8 cellular contexts compared by ENCODE assay signal in the genomic region with DNA sequence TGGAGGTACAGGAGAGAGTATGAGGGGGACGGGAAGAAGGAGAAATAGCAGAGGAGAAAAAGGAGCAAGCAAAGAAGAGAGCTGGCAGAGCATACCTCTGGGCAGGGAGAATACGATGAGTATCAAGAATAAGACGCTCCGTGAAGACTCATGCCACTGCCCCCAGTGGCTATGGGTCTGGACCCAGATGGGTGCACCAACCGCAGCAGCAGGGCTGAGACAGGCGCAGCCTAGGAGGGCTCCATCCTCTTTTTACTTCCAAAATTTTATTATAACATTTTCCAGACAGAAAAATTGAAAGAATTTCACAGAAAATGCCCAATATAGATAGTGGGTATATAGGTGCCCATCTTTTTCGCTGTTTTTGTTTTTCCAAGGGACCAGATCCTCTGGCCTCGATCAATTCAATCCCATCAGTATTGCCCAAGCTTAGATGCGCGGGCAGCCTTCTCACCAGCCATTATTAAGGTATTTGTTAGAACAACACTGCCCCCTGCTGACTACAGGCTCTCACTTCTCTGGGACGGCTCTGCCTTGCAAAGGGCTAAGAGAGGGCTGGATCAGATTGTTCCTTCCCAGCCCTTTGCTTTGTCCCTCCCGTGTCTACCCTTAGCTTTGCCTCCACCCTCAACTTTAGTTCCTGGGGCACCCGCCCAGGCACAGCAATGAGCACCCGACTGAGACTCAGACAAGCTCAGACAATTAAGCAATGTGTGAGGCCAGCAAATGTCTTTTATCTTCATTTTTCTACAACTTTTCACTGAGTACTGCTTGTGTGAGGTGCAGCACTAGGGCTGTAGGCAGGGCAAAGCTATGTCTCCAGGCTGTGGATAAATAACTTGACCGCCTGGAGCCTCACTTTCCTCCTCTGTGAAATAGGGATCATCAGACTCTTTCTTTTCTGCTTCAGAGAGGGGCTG. TPM values are rescaled to one million over a fixed set of nuclear protein-coding genes. Genes with fewer than 3 reads are reported as not detected.
DNase-seq lines count a peak whose midpoint lies in the region; ATAC-seq and TF ChIP-seq lines count a peak whose summit lies in the region.

No MANE protein-coding gene starts in this region.

- H3K4me1 Mint-ChIP-seq in WTC11: peaks cover 32% of the 10 kb centered on the region

- TF ChIP-seq CTCF in AG04449 (IDR thresholded peaks at IDR 0.05; ENCODE audit: insufficient read depth, low read length, missing control alignments): peak; percentile 80
- TF ChIP-seq CTCF in WTC11 (IDR thresholded peaks at IDR 0.05): peak; percentile 65

- no peak overlapping the region for H3K4me3 Mint-ChIP-seq in WTC11

- DNase-seq in AG04449 (ENCODE audit: low read depth, low spot score) (peak; percentile 38), NCI-H2171 (lab: John Stamatoyannopoulos, UW) (peak; percentile 68), WTC11 (ENCODE audit: low spot score) (peak; percentile 93), caudate nucleus (lab: John Stamatoyannopoulos, UW) (peak in 55 of 61 donors; percentile 8 to 91 (median 55)), kidney tubule cell (ENCODE audit: low spot score) (peak; percentile 87)
- DNase-seq in stimulated activated CD4-positive, alpha-beta T cell treated with anti-CD3 and anti-CD28 coated beads, Interleukin-2, amount 100 ng/mL, for 48 hours: peak; percentile 81 to 86

- peaks cover 15% of the 10 kb centered on the region for H3K27me3 Mint-ChIP-seq in WTC11 (ENCODE audit: low read depth)

- H3K36me3 Mint-ChIP-seq in WTC11: no peaks in the 10 kb centered on the region

- H3K27ac ChIP-seq in caudate nucleus (ENCODE audit: low read depth, low read length): no peak overlapping the region

- ATAC-seq in GM18868 (IDR thresholded peaks at IDR 0.05; ENCODE audit: unreplicated experiment) (peak; percentile 93), HG03095 (IDR thresholded peaks at IDR 0.05; ENCODE audit: unreplicated experiment) (peak; percentile 90), WTC11 (peak; percentile 94)

- CTCF ChIA-PET in AG04449 (lab: Yijun Ruan, JAX) (interaction anchor here (0.6 to 18.0 kb wide), 67 partner anchors 9 to 1546 kb away, joined by 3 to 318 read pairs (median 5); a partner anchor contains a TSS), WTC11 (lab: Charles Lee) (interaction anchor here (0.6 to 5.8 kb wide), 55 partner anchors 9 to 1090 kb away, joined by 3 to 45 read pairs (median 4); a partner anchor contains a TSS)

- POLR2A ChIA-PET in AG04449 (lab: Yijun Ruan, JAX): no interaction called here
- POLR2A ChIA-PET in WTC11 (lab: Charles Lee): interaction anchor here (0.5 kb wide), 1 partner anchor 126 kb away, joined by 3 read pairs; no protein-coding TSS in a partner anchor

- no peak overlapping the region for H3K4me3 ChIP-seq in AG04449 (ENCODE audit: low read depth, low read length)

- H3K9me3 Mint-ChIP-seq in WTC11: no peaks in the 10 kb centered on the region

- H3K27ac Mint-ChIP-seq in WTC11: no peak overlapping the region

TF ChIP-seq in WTC11, 78 proteins besides CTCF, POLR2A, EP300 and RAD21 (continues in another document):
- TF ChIP-seq, protein P1, sequence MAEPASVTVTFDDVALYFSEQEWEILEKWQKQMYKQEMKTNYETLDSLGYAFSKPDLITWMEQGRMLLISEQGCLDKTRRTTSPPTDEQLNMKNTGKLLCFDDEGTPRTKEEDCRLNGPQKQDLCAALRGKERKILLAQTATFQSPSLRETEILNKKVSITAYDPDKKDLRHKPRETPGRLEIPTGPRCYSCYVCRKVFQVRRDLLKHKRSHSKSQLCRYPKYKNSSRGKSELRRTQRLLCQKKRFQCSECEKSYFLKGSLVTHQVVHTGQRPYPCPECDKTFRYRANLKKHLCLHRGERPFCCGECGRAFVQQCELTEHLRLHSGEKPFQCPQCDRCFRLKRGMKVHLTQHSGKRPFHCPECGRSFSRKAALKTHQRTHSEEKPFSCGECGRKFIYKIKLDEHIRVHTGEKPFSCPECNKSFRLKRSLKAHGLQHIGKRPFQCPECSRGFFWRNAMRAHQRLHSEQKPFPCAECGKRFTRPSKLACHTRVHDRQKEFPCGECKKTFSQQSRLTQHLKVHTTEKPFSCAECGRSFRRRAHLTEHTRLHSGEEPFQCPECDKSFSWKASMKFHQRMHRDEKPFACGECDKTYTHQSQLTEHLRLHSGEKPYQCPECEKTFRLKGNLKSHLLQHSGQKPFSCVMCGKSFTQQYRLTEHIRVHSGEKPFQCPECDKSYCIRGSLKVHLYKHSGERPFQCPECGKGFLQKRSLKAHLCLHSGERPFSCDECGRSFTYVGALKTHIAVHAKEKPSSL (CRISPR knock-in tag; conservative IDR thresholded peaks at IDR 0.05): no peak
- TF ChIP-seq, protein P2, sequence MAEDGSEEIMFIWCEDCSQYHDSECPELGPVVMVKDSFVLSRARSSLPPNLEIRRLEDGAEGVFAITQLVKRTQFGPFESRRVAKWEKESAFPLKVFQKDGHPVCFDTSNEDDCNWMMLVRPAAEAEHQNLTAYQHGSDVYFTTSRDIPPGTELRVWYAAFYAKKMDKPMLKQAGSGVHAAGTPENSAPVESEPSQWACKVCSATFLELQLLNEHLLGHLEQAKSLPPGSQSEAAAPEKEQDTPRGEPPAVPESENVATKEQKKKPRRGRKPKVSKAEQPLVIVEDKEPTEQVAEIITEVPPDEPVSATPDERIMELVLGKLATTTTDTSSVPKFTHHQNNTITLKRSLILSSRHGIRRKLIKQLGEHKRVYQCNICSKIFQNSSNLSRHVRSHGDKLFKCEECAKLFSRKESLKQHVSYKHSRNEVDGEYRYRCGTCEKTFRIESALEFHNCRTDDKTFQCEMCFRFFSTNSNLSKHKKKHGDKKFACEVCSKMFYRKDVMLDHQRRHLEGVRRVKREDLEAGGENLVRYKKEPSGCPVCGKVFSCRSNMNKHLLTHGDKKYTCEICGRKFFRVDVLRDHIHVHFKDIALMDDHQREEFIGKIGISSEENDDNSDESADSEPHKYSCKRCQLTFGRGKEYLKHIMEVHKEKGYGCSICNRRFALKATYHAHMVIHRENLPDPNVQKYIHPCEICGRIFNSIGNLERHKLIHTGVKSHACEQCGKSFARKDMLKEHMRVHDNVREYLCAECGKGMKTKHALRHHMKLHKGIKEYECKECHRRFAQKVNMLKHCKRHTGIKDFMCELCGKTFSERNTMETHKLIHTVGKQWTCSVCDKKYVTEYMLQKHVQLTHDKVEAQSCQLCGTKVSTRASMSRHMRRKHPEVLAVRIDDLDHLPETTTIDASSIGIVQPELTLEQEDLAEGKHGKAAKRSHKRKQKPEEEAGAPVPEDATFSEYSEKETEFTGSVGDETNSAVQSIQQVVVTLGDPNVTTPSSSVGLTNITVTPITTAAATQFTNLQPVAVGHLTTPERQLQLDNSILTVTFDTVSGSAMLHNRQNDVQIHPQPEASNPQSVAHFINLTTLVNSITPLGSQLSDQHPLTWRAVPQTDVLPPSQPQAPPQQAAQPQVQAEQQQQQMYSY (CRISPR knock-in tag; IDR thresholded peaks at IDR 0.05): no peak
- TF ChIP-seq HMGA2 (CRISPR knock-in tag; IDR thresholded peaks at IDR 0.05): no peak
- TF ChIP-seq NFE2L1 (CRISPR knock-in tag; IDR thresholded peaks at IDR 0.05): no peak
- TF ChIP-seq TCF7 (CRISPR knock-in tag; IDR thresholded peaks at IDR 0.05; ENCODE audit: low read depth): no peak
- no peak for TF ChIP-seq ZNF219 (CRISPR knock-in tag; IDR thresholded peaks at IDR 0.05; ENCODE audit: borderline replicate concordance)
- TF ChIP-seq, protein P3, sequence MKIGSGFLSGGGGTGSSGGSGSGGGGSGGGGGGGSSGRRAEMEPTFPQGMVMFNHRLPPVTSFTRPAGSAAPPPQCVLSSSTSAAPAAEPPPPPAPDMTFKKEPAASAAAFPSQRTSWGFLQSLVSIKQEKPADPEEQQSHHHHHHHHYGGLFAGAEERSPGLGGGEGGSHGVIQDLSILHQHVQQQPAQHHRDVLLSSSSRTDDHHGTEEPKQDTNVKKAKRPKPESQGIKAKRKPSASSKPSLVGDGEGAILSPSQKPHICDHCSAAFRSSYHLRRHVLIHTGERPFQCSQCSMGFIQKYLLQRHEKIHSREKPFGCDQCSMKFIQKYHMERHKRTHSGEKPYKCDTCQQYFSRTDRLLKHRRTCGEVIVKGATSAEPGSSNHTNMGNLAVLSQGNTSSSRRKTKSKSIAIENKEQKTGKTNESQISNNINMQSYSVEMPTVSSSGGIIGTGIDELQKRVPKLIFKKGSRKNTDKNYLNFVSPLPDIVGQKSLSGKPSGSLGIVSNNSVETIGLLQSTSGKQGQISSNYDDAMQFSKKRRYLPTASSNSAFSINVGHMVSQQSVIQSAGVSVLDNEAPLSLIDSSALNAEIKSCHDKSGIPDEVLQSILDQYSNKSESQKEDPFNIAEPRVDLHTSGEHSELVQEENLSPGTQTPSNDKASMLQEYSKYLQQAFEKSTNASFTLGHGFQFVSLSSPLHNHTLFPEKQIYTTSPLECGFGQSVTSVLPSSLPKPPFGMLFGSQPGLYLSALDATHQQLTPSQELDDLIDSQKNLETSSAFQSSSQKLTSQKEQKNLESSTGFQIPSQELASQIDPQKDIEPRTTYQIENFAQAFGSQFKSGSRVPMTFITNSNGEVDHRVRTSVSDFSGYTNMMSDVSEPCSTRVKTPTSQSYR (CRISPR knock-in tag; IDR thresholded peaks at IDR 0.05): no peak
- TF ChIP-seq, protein P4, sequence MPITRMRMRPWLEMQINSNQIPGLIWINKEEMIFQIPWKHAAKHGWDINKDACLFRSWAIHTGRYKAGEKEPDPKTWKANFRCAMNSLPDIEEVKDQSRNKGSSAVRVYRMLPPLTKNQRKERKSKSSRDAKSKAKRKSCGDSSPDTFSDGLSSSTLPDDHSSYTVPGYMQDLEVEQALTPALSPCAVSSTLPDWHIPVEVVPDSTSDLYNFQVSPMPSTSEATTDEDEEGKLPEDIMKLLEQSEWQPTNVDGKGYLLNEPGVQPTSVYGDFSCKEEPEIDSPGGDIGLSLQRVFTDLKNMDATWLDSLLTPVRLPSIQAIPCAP (CRISPR knock-in tag; IDR thresholded peaks at IDR 0.05): no peak
- TF ChIP-seq, protein P5, sequence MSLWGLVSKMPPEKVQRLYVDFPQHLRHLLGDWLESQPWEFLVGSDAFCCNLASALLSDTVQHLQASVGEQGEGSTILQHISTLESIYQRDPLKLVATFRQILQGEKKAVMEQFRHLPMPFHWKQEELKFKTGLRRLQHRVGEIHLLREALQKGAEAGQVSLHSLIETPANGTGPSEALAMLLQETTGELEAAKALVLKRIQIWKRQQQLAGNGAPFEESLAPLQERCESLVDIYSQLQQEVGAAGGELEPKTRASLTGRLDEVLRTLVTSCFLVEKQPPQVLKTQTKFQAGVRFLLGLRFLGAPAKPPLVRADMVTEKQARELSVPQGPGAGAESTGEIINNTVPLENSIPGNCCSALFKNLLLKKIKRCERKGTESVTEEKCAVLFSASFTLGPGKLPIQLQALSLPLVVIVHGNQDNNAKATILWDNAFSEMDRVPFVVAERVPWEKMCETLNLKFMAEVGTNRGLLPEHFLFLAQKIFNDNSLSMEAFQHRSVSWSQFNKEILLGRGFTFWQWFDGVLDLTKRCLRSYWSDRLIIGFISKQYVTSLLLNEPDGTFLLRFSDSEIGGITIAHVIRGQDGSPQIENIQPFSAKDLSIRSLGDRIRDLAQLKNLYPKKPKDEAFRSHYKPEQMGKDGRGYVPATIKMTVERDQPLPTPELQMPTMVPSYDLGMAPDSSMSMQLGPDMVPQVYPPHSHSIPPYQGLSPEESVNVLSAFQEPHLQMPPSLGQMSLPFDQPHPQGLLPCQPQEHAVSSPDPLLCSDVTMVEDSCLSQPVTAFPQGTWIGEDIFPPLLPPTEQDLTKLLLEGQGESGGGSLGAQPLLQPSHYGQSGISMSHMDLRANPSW (CRISPR knock-in tag; conservative IDR thresholded peaks at IDR 0.05; ENCODE audit: low read depth): no peak

RNA-seq across cellular contexts. Expression of a gene that starts 17.5 kb away (rescaled TPM):
- total RNA-seq in WTC11 (2021): 0.28 to 0.96 TPM (median 0.50 TPM) in 3 replicates

Comparison
In these comparisons a context has a peak if more than half of its experiments do, and no peak if none do; other contexts are left out.
1. DNase-seq: peak in every context shown above with its lines; median percentile 93 in WTC11; 87 in kidney tubule cell; 84 in stimulated activated CD4-positive, alpha-beta T cell treated with anti-CD3 and anti-CD28 coated beads, Interleukin-2, amount 100 ng/mL, for 48 hours; 68 in NCI-H2171; 55 in caudate nucleus; 38 in AG04449.